ENCODE assay signal across 15 cellular contexts in genomic region chr1:18732686-18733085, GRCh38.
A peak's percentile ranks its signal among the peaks of the same experiment; 100 is the strongest.
DNase-seq lines count a peak whose midpoint lies in the region; ATAC-seq and TF ChIP-seq lines count a peak whose summit lies in the region.
"Had no signal": no experiment of that assay in that cellular context is flagged by ENCODE, and none has a peak within 500 bp of the region (broad histone marks: within the 10 kb centered on the region; RNA-seq: fewer than 3 reads in every experiment).

No MANE protein-coding gene starts in this region.

- H3K79me2 ChIP-seq in osteoblast (ENCODE audit: insufficient read depth, low read length) = no peaks in the 10 kb centered on the region

- DNase-seq in cardiac septum (ENCODE audit: low spot score) (peak; percentile 4), Right ventricle myocardium superior (no peak), RWPE2 (ENCODE audit: low spot score) (peak; percentile 22), osteoblast (ENCODE audit: insufficient read length, low spot score, missing footprints) (peak; percentile 47), HAP-1 (ENCODE audit: low spot score in 2 of 2) (no peak), NCI-H2107 treated with DMSO at 0.1 percent for 48 hours (lab: John Stamatoyannopoulos, UW; ENCODE audit: unreplicated experiment) (no peak), activated gamma-delta T cell (lab: John Stamatoyannopoulos, UW) (no peak)
- DNase-seq: 8988T; Calu3; CD8-positive, alpha-beta T cell; DMS79 treated with DMSO at 0.1 percent for 48 hours; GF-D8; GOT3; H9 had no signal

- no peak overlapping the region for H2AFZ ChIP-seq in osteoblast (ENCODE audit: low read length)

- H3K4me1 ChIP-seq in RWPE2 (ENCODE audit: insufficient read depth, poor library complexity, severe bottlenecking) (no peaks in the 10 kb centered on the region), osteoblast (ENCODE audit: insufficient read depth, low read length) (no peaks in the 10 kb centered on the region), HAP-1 (no peaks in the 10 kb centered on the region)

- H3K4me2 ChIP-seq in osteoblast (ENCODE audit: insufficient read depth, low read length) = no peak overlapping the region
- H3K4me2 ChIP-seq: BLaER1 had no signal

- H3K9me3 ChIP-seq in RWPE2 (ENCODE audit: severe bottlenecking) (no peaks in the 10 kb centered on the region), osteoblast (ENCODE audit: low read depth, low read length) (no peaks in the 10 kb centered on the region), HAP-1 (no peaks in the 10 kb centered on the region)
- H3K9me3 ChIP-seq: BLaER1 had no signal

- no peaks in the 10 kb centered on the region for H4K20me1 ChIP-seq in osteoblast (ENCODE audit: insufficient read depth, low read length)

- H3K4me3 ChIP-seq in RWPE2 (ENCODE audit: severe bottlenecking) (no peak overlapping the region), osteoblast (ENCODE audit: insufficient read depth, low read length) (no peak overlapping the region), HAP-1 (no peak overlapping the region)
- H3K4me3 ChIP-seq: BLaER1 had no signal

- H3K27ac ChIP-seq in RWPE2 (ENCODE audit: poor library complexity, severe bottlenecking) (no peak overlapping the region), osteoblast (ENCODE audit: low read depth, low read length) (no peak overlapping the region)
- H3K27ac ChIP-seq: BLaER1 had no signal

- intact Hi-C loops in cardiac septum (cut with DNase I) (no loop called here), Right ventricle myocardium superior (cut with DNase I) (no loop called here)

- in situ Hi-C loops in HAP-1 (cut with MboI; ENCODE audit: low sequenced_read_pairs) = no loop called here

- H3K27me3 ChIP-seq in RWPE2 (ENCODE audit: insufficient read depth, poor library complexity, severe bottlenecking) (peaks cover 15% of the 10 kb centered on the region), osteoblast (ENCODE audit: insufficient read depth, low read length) (peaks cover 4% of the 10 kb centered on the region), HAP-1 (ENCODE audit: low read depth) (peaks cover 19% of the 10 kb centered on the region; the same call in 1 of the 2 replicates)

- H3K36me3 ChIP-seq in RWPE2 (ENCODE audit: low read depth) = no peaks in the 10 kb centered on the region
- no peaks in the 10 kb centered on the region for H3K36me3 ChIP-seq in osteoblast (ENCODE audit: insufficient read depth, low read length)
- H3K36me3 ChIP-seq in HAP-1 (replicated peaks) = no peaks in the 10 kb centered on the region
- H3K36me3 ChIP-seq: BLaER1 had no signal

- TF ChIP-seq CTCF in RWPE2 (IDR thresholded peaks at IDR 0.05; ENCODE audit: poor library complexity, severe bottlenecking) (no peak), osteoblast (IDR thresholded peaks at IDR 0.05; ENCODE audit: extremely low read depth, low read depth, low read length) (no peak)

- ATAC-seq in Right ventricle myocardium superior (ENCODE audit: poor library complexity) (no peak), RWPE2 (ENCODE audit: low read depth) (no peak)
- ATAC-seq: CD8-positive, alpha-beta T cell had no signal

Comparison
In these comparisons a context has a peak if more than half of its experiments do, and no peak if none do; other contexts are left out.
1. DNase-seq: peak in cardiac septum (single experiment), RWPE2 (single experiment) and osteoblast (single experiment); none in Right ventricle myocardium superior (single experiment), HAP-1 (0 of 2), NCI-H2107 treated with DMSO at 0.1 percent for 48 hours (single experiment) and activated gamma-delta T cell (single experiment).